Comparison of ENCODE assay signal across 15 cellular contexts in genomic region chr18:13386891-13387801, GRCh38.
"Had no signal": no experiment of that assay in that cellular context is flagged by ENCODE, and none has a peak within 500 bp of the region (broad histone marks: within the 10 kb centered on the region; RNA-seq: fewer than 3 reads in every experiment).

No MANE protein-coding gene starts in this region.

- H2AFZ ChIP-seq: hepatocyte had no signal

- H3K4me3 ChIP-seq: cardiac muscle cell, hepatocyte, mucosa of descending colon, stomach, thyroid gland had no signal

- H3K9me3 ChIP-seq: mucosa of descending colon, stomach, thyroid gland had no signal

- H3K36me3 ChIP-seq: cardiac muscle cell, thyroid gland had no signal

- H3K27me3 ChIP-seq: cardiac muscle cell, hepatocyte, stomach, thyroid gland had no signal

- H3K27ac ChIP-seq: cardiac muscle cell, hepatocyte had no signal

- ATAC-seq: effector memory CD8-positive, alpha-beta T cell; mucosa of descending colon; naive thymus-derived CD8-positive, alpha-beta T cell had no signal

- DNase-seq: activated CD4-positive, alpha-beta T cell treated with anti-CD3 and anti-CD28 coated beads, Interleukin-2, amount 50 U/mL, for 1 hour; activated CD4-positive, CD25-positive, alpha-beta regulatory T cell; activated gamma-delta T cell treated with Interleukin-2 at 50 U/mL for 16 hours; activated T-cell treated with anti-CD3 and anti-CD28 coated beads, Interleukin-2, amount 50 U/mL, for 48 hours; effector memory CD8-positive, alpha-beta T cell; kidney glomerular epithelial cell; mucosa of descending colon; naive thymus-derived CD8-positive, alpha-beta T cell; SHP77 treated with DMSO at 0.1 percent for 48 hours; stimulated activated CD4-positive, alpha-beta T cell treated with anti-CD3 and anti-CD28 coated beads, Interleukin-2, amount 100 ng/mL, for 48 hours; stomach; T-helper 2 cell had no signal
